8 cellular contexts compared by ENCODE assay signal in the genomic region with DNA sequence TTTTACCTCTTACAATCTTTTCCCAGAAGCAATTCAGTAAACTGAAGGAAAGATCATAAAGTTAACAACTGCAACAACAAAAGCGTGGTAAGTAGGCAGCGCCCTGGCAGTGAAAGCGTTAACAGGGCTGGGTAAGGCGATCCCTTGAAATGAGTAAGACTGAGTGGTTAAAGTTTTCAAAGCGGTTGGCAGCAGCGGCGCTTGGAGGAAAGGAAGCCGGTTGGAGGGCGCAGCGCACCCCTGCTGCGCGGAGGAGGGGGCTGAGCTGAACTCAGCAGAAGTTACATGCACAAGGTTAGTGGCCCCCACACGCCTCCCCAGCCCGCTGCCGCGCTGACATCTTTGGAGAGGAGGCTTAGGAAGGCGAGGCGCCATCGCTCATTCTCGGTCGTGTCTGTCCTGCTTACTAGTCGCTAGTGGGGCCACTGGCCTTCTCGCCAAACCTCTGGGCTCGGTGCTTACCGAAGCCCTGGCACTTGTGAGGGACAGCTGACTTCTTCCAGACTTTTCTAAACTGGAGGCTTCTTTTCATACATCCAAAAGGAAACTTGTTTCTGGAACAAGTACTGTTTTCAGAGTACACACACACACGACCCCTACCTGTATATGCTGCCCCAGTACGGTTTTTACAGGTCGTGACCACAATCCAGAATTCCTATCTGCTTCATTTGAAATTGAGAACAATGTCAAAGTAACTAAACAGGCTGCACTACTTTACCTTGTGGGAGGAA. TPM values are rescaled to one million over a fixed set of nuclear protein-coding genes. Genes with fewer than 3 reads are reported as not detected.
DNase-seq lines count a peak whose midpoint lies in the region; ATAC-seq and TF ChIP-seq lines count a peak whose summit lies in the region.

A gene with protein sequence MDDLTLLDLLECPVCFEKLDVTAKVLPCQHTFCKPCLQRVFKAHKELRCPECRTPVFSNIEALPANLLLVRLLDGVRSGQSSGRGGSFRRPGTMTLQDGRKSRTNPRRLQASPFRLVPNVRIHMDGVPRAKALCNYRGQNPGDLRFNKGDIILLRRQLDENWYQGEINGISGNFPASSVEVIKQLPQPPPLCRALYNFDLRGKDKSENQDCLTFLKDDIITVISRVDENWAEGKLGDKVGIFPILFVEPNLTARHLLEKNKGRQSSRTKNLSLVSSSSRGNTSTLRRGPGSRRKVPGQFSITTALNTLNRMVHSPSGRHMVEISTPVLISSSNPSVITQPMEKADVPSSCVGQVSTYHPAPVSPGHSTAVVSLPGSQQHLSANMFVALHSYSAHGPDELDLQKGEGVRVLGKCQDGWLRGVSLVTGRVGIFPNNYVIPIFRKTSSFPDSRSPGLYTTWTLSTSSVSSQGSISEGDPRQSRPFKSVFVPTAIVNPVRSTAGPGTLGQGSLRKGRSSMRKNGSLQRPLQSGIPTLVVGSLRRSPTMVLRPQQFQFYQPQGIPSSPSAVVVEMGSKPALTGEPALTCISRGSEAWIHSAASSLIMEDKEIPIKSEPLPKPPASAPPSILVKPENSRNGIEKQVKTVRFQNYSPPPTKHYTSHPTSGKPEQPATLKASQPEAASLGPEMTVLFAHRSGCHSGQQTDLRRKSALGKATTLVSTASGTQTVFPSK (plus strand): TSS at position 178 of the 731 bp plus-strand sequence. CDS start 1,351 bp downstream, outside the sequence.

- POLR2A ChIA-PET in CD8-positive, alpha-beta T cell (lab: Charles Lee), result no interaction called here

- peak within 1 kb of the TSS; percentile 23 for H3K4me3 Mint-ChIP-seq in CD8-positive, alpha-beta T cell
- H3K4me3 Mint-ChIP-seq in activated T-helper 2 cell treated with anti-CD3 and anti-CD28 coated beads, Interferon-gamma antibody, Interleukin-2, Interleukin-4, amounts not matched to agents 10 μg/mL and 5 μg/mL and 100 μg/mL, durations not matched to agents 14 hours and 24 hours and 36 hours (ENCODE audit: low read depth), result peak within 1 kb of the TSS; percentile 80
- peak within 1 kb of the TSS; percentile 81 for H3K4me3 Mint-ChIP-seq in progenitor cell of endocrine pancreas (ENCODE audit: low read depth)

- TF ChIP-seq CTCF in CD8-positive, alpha-beta T cell (IDR thresholded peaks at IDR 0.05), result no peak
- no peak for TF ChIP-seq CTCF in cardiac muscle cell (IDR thresholded peaks at IDR 0.05; ENCODE audit: low read depth, low read length)
- TF ChIP-seq CTCF in progenitor cell of endocrine pancreas (IDR thresholded peaks at IDR 0.05; ENCODE audit: unreplicated experiment), result no peak

- no peak within 1 kb of the TSS for H3K27ac Mint-ChIP-seq in CD8-positive, alpha-beta T cell
- peak within 1 kb of the TSS; percentile 83 for H3K27ac Mint-ChIP-seq in activated T-helper 2 cell treated with anti-CD3 and anti-CD28 coated beads, Interferon-gamma antibody, Interleukin-2, Interleukin-4, amounts not matched to agents 10 μg/mL and 5 μg/mL and 100 μg/mL, durations not matched to agents 14 hours and 24 hours and 36 hours
- H3K27ac Mint-ChIP-seq in progenitor cell of endocrine pancreas, result peak within 1 kb of the TSS; percentile 79

- H3K4me3 ChIP-seq in CD8-positive, alpha-beta T cell (ENCODE audit: low read depth, low read length), result no peak within 1 kb of the TSS
- H3K4me3 ChIP-seq in cardiac muscle cell, result peak within 1 kb of the TSS; percentile 43

- no peak for DNase-seq in CD8-positive, alpha-beta T cell
- peak; percentile 84 for DNase-seq in LHCN-M2 (ENCODE audit: low read depth)
- DNase-seq in activated T-helper 2 cell treated with anti-CD3 and anti-CD28 coated beads, Interferon-gamma antibody, Interleukin-2, Interleukin-4, amounts not matched to agents 10 μg/mL and 5 μg/mL and 100 μg/mL, durations not matched to agents 14 hours and 24 hours and 36 hours (ENCODE audit: low spot score), result peak; percentile 42
- peak; percentile 69 to 91 for DNase-seq in cardiac muscle cell (ENCODE audit: low read depth in 1 of 2, low spot score in 1 of 2)
- peak; percentile 48 for DNase-seq in progenitor cell of endocrine pancreas (ENCODE audit: low spot score, unreplicated experiment)
- DNase-seq in superior temporal gyrus (ENCODE audit: extremely low spot score), result no peak
- DNase-seq in activated gamma-delta T cell treated with Interleukin-2 at 50 U/mL for 16 hours, result no peak
- no peak for DNase-seq in midbrain (lab: John Stamatoyannopoulos, UW)

- no peaks in the 10 kb centered on the region for H3K27me3 ChIP-seq in CD8-positive, alpha-beta T cell (ENCODE audit: insufficient read depth, low read length)
- no peaks in the 10 kb centered on the region for H3K27me3 ChIP-seq in cardiac muscle cell

- ATAC-seq in CD8-positive, alpha-beta T cell, result no peak

- peaks cover 8% of the 10 kb centered on the region for H3K4me1 Mint-ChIP-seq in CD8-positive, alpha-beta T cell (ENCODE audit: low read depth)
- H3K4me1 Mint-ChIP-seq in activated T-helper 2 cell treated with anti-CD3 and anti-CD28 coated beads, Interferon-gamma antibody, Interleukin-2, Interleukin-4, amounts not matched to agents 10 μg/mL and 5 μg/mL and 100 μg/mL, durations not matched to agents 14 hours and 24 hours and 36 hours (ENCODE audit: low read depth), result peaks cover 56% of the 10 kb centered on the region
- H3K4me1 Mint-ChIP-seq in progenitor cell of endocrine pancreas (ENCODE audit: low read depth), result peaks cover 43% of the 10 kb centered on the region

- H3K36me3 ChIP-seq in CD8-positive, alpha-beta T cell (ENCODE audit: insufficient read depth, low read length), result no peaks in the 10 kb centered on the region
- H3K36me3 ChIP-seq in cardiac muscle cell, result no peaks in the 10 kb centered on the region

- H3K4me1 ChIP-seq in CD8-positive, alpha-beta T cell (ENCODE audit: insufficient read depth, low read length), result no peaks in the 10 kb centered on the region
- H3K4me1 ChIP-seq in cardiac muscle cell (ENCODE audit: low read depth), result peaks cover 38% of the 10 kb centered on the region

- H3K9me3 ChIP-seq in CD8-positive, alpha-beta T cell (ENCODE audit: low read length), result no peaks in the 10 kb centered on the region
- H3K9me3 ChIP-seq in cardiac muscle cell (ENCODE audit: low read depth), result no peaks in the 10 kb centered on the region

- intact Hi-C loops in CD8-positive, alpha-beta T cell (cut with DNase I, micrococcal nuclease), result no loop called here
- intact Hi-C loops in activated T-helper 2 cell treated with anti-CD3 and anti-CD28 coated beads, Interferon-gamma antibody, Interleukin-2, Interleukin-4, amounts not matched to agents 10 μg/mL and 5 μg/mL and 100 μg/mL, durations not matched to agents 14 hours and 24 hours and 36 hours (cut with micrococcal nuclease), result loop anchor here (1.0 to 5.0 kb wide), 5 partner anchors 10 to 1749 kb away; a partner anchor contains a TSS

- no peaks in the 10 kb centered on the region for H3K36me3 Mint-ChIP-seq in CD8-positive, alpha-beta T cell
- H3K36me3 Mint-ChIP-seq in activated T-helper 2 cell treated with anti-CD3 and anti-CD28 coated beads, Interferon-gamma antibody, Interleukin-2, Interleukin-4, amounts not matched to agents 10 μg/mL and 5 μg/mL and 100 μg/mL, durations not matched to agents 14 hours and 24 hours and 36 hours (ENCODE audit: low read depth), result no peaks in the 10 kb centered on the region
- peaks cover 1% of the 10 kb centered on the region for H3K36me3 Mint-ChIP-seq in progenitor cell of endocrine pancreas (ENCODE audit: insufficient read depth)

- H3K27me3 Mint-ChIP-seq in CD8-positive, alpha-beta T cell (ENCODE audit: low read depth), result peaks cover 19% of the 10 kb centered on the region
- H3K27me3 Mint-ChIP-seq in activated T-helper 2 cell treated with anti-CD3 and anti-CD28 coated beads, Interferon-gamma antibody, Interleukin-2, Interleukin-4, amounts not matched to agents 10 μg/mL and 5 μg/mL and 100 μg/mL, durations not matched to agents 14 hours and 24 hours and 36 hours (ENCODE audit: low read depth), result peaks cover 26% of the 10 kb centered on the region
- H3K27me3 Mint-ChIP-seq in progenitor cell of endocrine pancreas, result no peaks in the 10 kb centered on the region

- H3K9me3 Mint-ChIP-seq in CD8-positive, alpha-beta T cell, result no peaks in the 10 kb centered on the region
- no peaks in the 10 kb centered on the region for H3K9me3 Mint-ChIP-seq in activated T-helper 2 cell treated with anti-CD3 and anti-CD28 coated beads, Interferon-gamma antibody, Interleukin-2, Interleukin-4, amounts not matched to agents 10 μg/mL and 5 μg/mL and 100 μg/mL, durations not matched to agents 14 hours and 24 hours and 36 hours
- no peaks in the 10 kb centered on the region for H3K9me3 Mint-ChIP-seq in progenitor cell of endocrine pancreas (ENCODE audit: low read depth)

- H3K27ac ChIP-seq in CD8-positive, alpha-beta T cell (ENCODE audit: low read depth, low read length), result no peak within 1 kb of the TSS
- H3K27ac ChIP-seq in cardiac muscle cell, result peak within 1 kb of the TSS; percentile 91

- CTCF ChIA-PET in CD8-positive, alpha-beta T cell (lab: Charles Lee), result no interaction called here

RNA-seq across cellular contexts. Expression of the gene that starts here (rescaled TPM):
- not detected for total RNA-seq in CD8-positive, alpha-beta T cell
- total RNA-seq in LHCN-M2 (2014; rRNA removed), result 1.2 and 1.9 TPM in 2 replicates
- 2.5 TPM for polyA plus RNA-seq in LHCN-M2 (2012)
- total RNA-seq in activated T-helper 2 cell treated with anti-CD3 and anti-CD28 coated beads, Interferon-gamma antibody, Interleukin-2, Interleukin-4, amounts not matched to agents 10 μg/mL and 5 μg/mL and 100 μg/mL, durations not matched to agents 14 hours and 24 hours and 36 hours, result 0.21 and 0.57 TPM in 2 replicates
- 27.9 and 43.1 TPM in 2 replicates for total RNA-seq in cardiac muscle cell
- 38.3 and 59.3 TPM in 2 replicates for polyA plus RNA-seq in cardiac muscle cell
- 16.7 and 17.6 TPM in 2 replicates for total RNA-seq in progenitor cell of endocrine pancreas

Comparison
In these comparisons a context has a peak if more than half of its experiments do, and no peak if none do; other contexts are left out.
1. Peak in DNase-seq in activated T-helper 2 cell treated with anti-CD3 and anti-CD28 coated beads, Interferon-gamma antibody, Interleukin-2, Interleukin-4, amounts not matched to agents 10 μg/mL and 5 μg/mL and 100 μg/mL, durations not matched to agents 14 hours and 24 hours and 36 hours; RNA of the gene not detected or under 1 TPM.
2. DNase-seq: peak in LHCN-M2 (single experiment), cardiac muscle cell (2 of 2) and progenitor cell of endocrine pancreas (single experiment); none in CD8-positive, alpha-beta T cell (0 of 7), superior temporal gyrus (single experiment), activated gamma-delta T cell treated with Interleukin-2 at 50 U/mL for 16 hours (single experiment) and midbrain (single experiment).
3. H3K4me3 Mint-ChIP-seq: peak in every context shown above with its lines; median percentile 81 in progenitor cell of endocrine pancreas; 80 in activated T-helper 2 cell treated with anti-CD3 and anti-CD28 coated beads, Interferon-gamma antibody, Interleukin-2, Interleukin-4, amounts not matched to agents 10 μg/mL and 5 μg/mL and 100 μg/mL, durations not matched to agents 14 hours and 24 hours and 36 hours; 23 in CD8-positive, alpha-beta T cell.